ENCODE assay signal across 8 cellular contexts in the genomic region with DNA sequence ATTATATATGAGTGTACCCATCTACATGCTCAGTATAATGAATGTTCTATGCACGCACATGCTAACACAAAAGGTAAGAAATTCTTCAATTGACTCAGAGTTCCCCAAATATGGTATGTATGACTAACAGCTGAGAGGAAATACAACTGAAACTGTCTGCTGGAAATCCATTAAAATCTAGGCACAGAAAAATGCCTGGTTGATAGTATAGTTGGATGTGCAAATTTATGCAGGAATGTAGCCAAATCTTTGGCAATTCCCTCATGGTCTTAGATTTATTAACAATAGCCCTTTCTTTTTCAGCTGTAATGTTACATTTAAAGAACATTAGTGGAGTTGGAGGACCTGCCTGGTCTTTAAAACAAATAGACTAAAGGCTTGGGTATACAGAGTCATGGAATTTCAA. TPM values are rescaled to one million over a fixed set of nuclear protein-coding genes. Genes with fewer than 3 reads are reported as not detected.
DNase-seq lines count a peak whose midpoint lies in the region; TF ChIP-seq lines count a peak whose summit lies in the region.

No MANE protein-coding gene starts in this region.

- in situ Hi-C loops in KBM-7 (cut with MboI; ENCODE audit: low pct_unique_long_range_greater_than_20kb, low sequenced_read_pairs), result no loop called here

- no peak for TF ChIP-seq CTCF in epithelial cell of esophagus (IDR thresholded peaks at IDR 0.05; ENCODE audit: insufficient read depth, low read depth, low read length, missing control alignments)

- DNase-seq in DMS 273 (lab: John Stamatoyannopoulos, UW; ENCODE audit: unreplicated experiment) (peak; percentile 21), DMS 273 treated with DMSO at 0.1 percent for 48 hours (lab: John Stamatoyannopoulos, UW) (no peak), H4 (ENCODE audit: low spot score) (peak; percentile 26), M059J (ENCODE audit: low read depth) (peak; percentile 66), epithelial cell of esophagus (ENCODE audit: low read depth) (peak; percentile 70), KBM-7 (no peak), D341Med (ENCODE audit: low spot score) (no peak), NCI-H2196 treated with DMSO at 0.1 percent for 48 hours (lab: John Stamatoyannopoulos, UW; ENCODE audit: unreplicated experiment) (no peak)

- no peak overlapping the region for H3K4me3 ChIP-seq in epithelial cell of esophagus (ENCODE audit: low read length)

RNA-seq across cellular contexts. Expression of a gene that starts 5.5 kb away (rescaled TPM):
- 22.6 and 27.6 TPM in 2 replicates for total RNA-seq in H4 (2014; rRNA removed; shearing (Covaris generic))
- 14.8 and 24.4 TPM in 2 replicates for total RNA-seq in M059J (2014; rRNA removed; shearing (Covaris generic))

Comparison
In these comparisons a context has a peak if more than half of its experiments do, and no peak if none do; other contexts are left out.
1. DNase-seq: peak in DMS 273 (single experiment), H4 (single experiment), M059J (single experiment) and epithelial cell of esophagus (single experiment); none in DMS 273 treated with DMSO at 0.1 percent for 48 hours (single experiment), KBM-7 (single experiment), D341Med (single experiment) and NCI-H2196 treated with DMSO at 0.1 percent for 48 hours (single experiment).